In genomic region chr1:41366428-41367101, GRCh38 we compare ENCODE assay signal across 8 cellular contexts. TPM values are rescaled to one million over a fixed set of nuclear protein-coding genes. Genes with fewer than 3 reads are reported as not detected.
A peak's percentile ranks its signal among the peaks of the same experiment; 100 is the strongest.
DNase-seq lines count a peak whose midpoint lies in the region; ATAC-seq, FAIRE-seq and TF ChIP-seq lines count a peak whose summit lies in the region.

No MANE protein-coding gene starts in this region.

- no peaks in the 10 kb centered on the region for H3K9me3 Mint-ChIP-seq in activated CD8-positive, alpha-beta memory T cell treated with anti-CD3 and anti-CD28 coated beads, Interleukin-2, amount 10 ng/mL, durations not matched to agents 7 days and 5 days (ENCODE audit: low read depth)

- no peaks in the 10 kb centered on the region for H3K36me3 ChIP-seq in SJCRH30
- no peaks in the 10 kb centered on the region for H3K36me3 ChIP-seq in duodenal mucosa (ENCODE audit: control insufficient read depth in 1 of 2, insufficient read depth in 2 of 2, low read length in 2 of 2)
- H3K36me3 ChIP-seq in pancreas, result no peaks in the 10 kb centered on the region

- H3K27ac Mint-ChIP-seq in activated CD8-positive, alpha-beta memory T cell treated with anti-CD3 and anti-CD28 coated beads, Interleukin-2, amount 10 ng/mL, durations not matched to agents 7 days and 5 days, result no peak overlapping the region

- ATAC-seq in activated CD8-positive, alpha-beta memory T cell treated with anti-CD3 and anti-CD28 coated beads, Interleukin-2, amount 10 ng/mL, durations not matched to agents 7 days and 5 days, result no peak
- ATAC-seq in pancreas (peak; percentile 15 to 40 (median 34)), HG02981 (IDR thresholded peaks at IDR 0.05; ENCODE audit: unreplicated experiment) (no peak)

- CTCF ChIA-PET in activated CD8-positive, alpha-beta memory T cell treated with anti-CD3 and anti-CD28 coated beads, Interleukin-2, amount 10 ng/mL, durations not matched to agents 7 days and 5 days (lab: Charles Lee), result interaction anchor here (1.0 kb wide), 1 partner anchor 43 kb away, joined by 3 read pairs; no protein-coding TSS in a partner anchor

- peak overlapping the region in 1 of 2 donors; percentile 25 for H3K9ac ChIP-seq in duodenal mucosa (ENCODE audit: low read depth in 1 of 2, low read length in 2 of 2)

- H3K4me1 Mint-ChIP-seq in activated CD8-positive, alpha-beta memory T cell treated with anti-CD3 and anti-CD28 coated beads, Interleukin-2, amount 10 ng/mL, durations not matched to agents 7 days and 5 days, result peaks cover 2% of the 10 kb centered on the region

- no peak for TF ChIP-seq CTCF in pancreas (IDR thresholded peaks at IDR 0.05)

- peak overlapping the region; percentile 82 for H3K4me3 ChIP-seq in SJCRH30
- H3K4me3 ChIP-seq in duodenal mucosa (ENCODE audit: low read depth in 1 of 2, low read length in 2 of 2), result peak overlapping the region; percentile 29 to 40
- H3K4me3 ChIP-seq in pancreas, result peak overlapping the region; percentile 29 to 62 (median 42)

- FAIRE-seq in pancreas (lab: Jason Lieb, UNC), result no peak

- intact Hi-C loops in pancreas (cut with DNase I), result no loop called here

- peaks cover 56% of the 10 kb centered on the region for H3K27me3 Mint-ChIP-seq in activated CD8-positive, alpha-beta memory T cell treated with anti-CD3 and anti-CD28 coated beads, Interleukin-2, amount 10 ng/mL, durations not matched to agents 7 days and 5 days

- H3K27me3 ChIP-seq in SJCRH30, result no peaks in the 10 kb centered on the region
- peaks cover 29 to 30% of the 10 kb centered on the region in 2 donors for H3K27me3 ChIP-seq in duodenal mucosa (ENCODE audit: control insufficient read depth in 1 of 2, insufficient read depth in 2 of 2, low read length in 2 of 2)
- no peaks in the 10 kb centered on the region for H3K27me3 ChIP-seq in pancreas

- H3K9me3 ChIP-seq in SJCRH30 (replicated peaks) (no peaks in the 10 kb centered on the region), duodenal mucosa (ENCODE audit: control insufficient read depth in 1 of 2, low read length in 2 of 2) (no peaks in the 10 kb centered on the region), pancreas (no peaks in the 10 kb centered on the region)

- H3K27ac ChIP-seq in SJCRH30 (peak overlapping the region; percentile 82), duodenal mucosa (ENCODE audit: low read depth, low read length) (no peak overlapping the region), pancreas (peak overlapping the region; percentile 60 to 75 (median 68))

- DNase-seq in activated CD8-positive, alpha-beta memory T cell treated with anti-CD3 and anti-CD28 coated beads for 24 hours, result peak; percentile 74
- no peak for DNase-seq in activated CD8-positive, alpha-beta memory T cell treated with anti-CD3 and anti-CD28 coated beads, Interleukin-2, amount 10 ng/mL, durations not matched to agents 7 days and 5 days
- DNase-seq in SJCRH30 (peak; percentile 79 to 85), pancreas (peak in 4 of 6 donors; percentile 51 to 81 (median 74)), globus pallidus (ENCODE audit: low spot score) (no peak), ureter (ENCODE audit: low spot score) (no peak)

- peaks cover 51% of the 10 kb centered on the region for H3K4me1 ChIP-seq in SJCRH30
- peaks cover 8 to 14% of the 10 kb centered on the region in 2 donors for H3K4me1 ChIP-seq in duodenal mucosa (ENCODE audit: control insufficient read depth in 1 of 2, insufficient read depth in 2 of 2, low read length in 2 of 2)
- H3K4me1 ChIP-seq in pancreas, result peaks cover 2 to 7% (median 6%) of the 10 kb centered on the region in 3 donors

- H3K4me3 Mint-ChIP-seq in activated CD8-positive, alpha-beta memory T cell treated with anti-CD3 and anti-CD28 coated beads, Interleukin-2, amount 10 ng/mL, durations not matched to agents 7 days and 5 days, result no peak overlapping the region

- no peaks in the 10 kb centered on the region for H3K36me3 Mint-ChIP-seq in activated CD8-positive, alpha-beta memory T cell treated with anti-CD3 and anti-CD28 coated beads, Interleukin-2, amount 10 ng/mL, durations not matched to agents 7 days and 5 days

- WGBS in pancreas, 2 donors, result 8 to 11% methylated on average over 36 to 51 of the region's 51 CpGs

RNA-seq across cellular contexts. Expression of gene FOXO6, which starts 5.3 kb away (rescaled TPM):
- not detected for total RNA-seq in activated CD8-positive, alpha-beta memory T cell treated with anti-CD3 and anti-CD28 coated beads, Interleukin-2, amount 10 ng/mL, durations not matched to agents 7 days and 5 days
- total RNA-seq in SJCRH30 (2014; rRNA removed; shearing (Covaris generic)), result 11.9 and 12.9 TPM in 2 replicates
- 1 to 10 TPM in 4 of 6 donors, under 1 TPM in 2; 0.79 to 2.0 (median 1.2) TPM for total RNA-seq in pancreas
- polyA plus RNA-seq in pancreas, result 1 to 10 TPM; 1.1 to 1.8 TPM
- total RNA-seq in ureter, result 8.6 TPM

Comparison
In these comparisons a context has a peak if more than half of its experiments do, and no peak if none do; other contexts are left out.
1. DNase-seq: peak in activated CD8-positive, alpha-beta memory T cell treated with anti-CD3 and anti-CD28 coated beads for 24 hours (single experiment), SJCRH30 (2 of 2) and pancreas (4 of 6); none in activated CD8-positive, alpha-beta memory T cell treated with anti-CD3 and anti-CD28 coated beads, Interleukin-2, amount 10 ng/mL, durations not matched to agents 7 days and 5 days (single experiment), globus pallidus (single experiment) and ureter (single experiment).
2. ATAC-seq: peak in pancreas (4 of 4); none in activated CD8-positive, alpha-beta memory T cell treated with anti-CD3 and anti-CD28 coated beads, Interleukin-2, amount 10 ng/mL, durations not matched to agents 7 days and 5 days (single experiment) and HG02981 (single experiment).
3. Peak in every context shown above with its lines, with median percentiles within 50 percentile points of each other: H3K4me3 ChIP-seq.